In the genomic region with DNA sequence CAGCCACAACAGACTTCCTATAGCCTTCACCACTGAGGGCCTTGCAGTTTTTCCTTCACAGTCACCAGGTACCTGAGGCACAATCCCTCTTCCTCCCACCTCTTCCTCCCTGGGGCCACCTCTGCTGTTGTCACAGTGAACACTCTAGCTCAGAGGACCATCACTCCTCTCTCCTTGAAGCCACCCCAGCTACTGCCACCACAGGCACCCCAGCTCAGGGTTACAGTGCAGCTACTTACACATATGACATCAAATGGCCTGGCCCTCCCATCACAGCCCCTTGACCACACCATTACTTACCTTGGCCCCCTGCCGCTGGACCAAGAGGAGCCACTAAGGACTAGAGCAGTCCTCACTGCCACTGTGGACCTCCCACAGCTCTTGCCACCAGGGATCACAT, we compare ENCODE assay signal across 30 cellular contexts.
"Had no signal": no experiment of that assay in that cellular context is flagged by ENCODE, and none has a peak within 500 bp of the region (broad histone marks: within the 10 kb centered on the region; RNA-seq: fewer than 3 reads in every experiment).

No MANE protein-coding gene starts in this region.

- H3K4me1 Mint-ChIP-seq: activated CD4-positive, alpha-beta T cell treated with anti-CD3 and anti-CD28 coated beads for 36 hours; activated CD4-positive, alpha-beta T cell treated with anti-CD3 and anti-CD28 coated beads, Interleukin-2, amount 10 ng/mL, durations not matched to agents 24 days and 14 days; activated CD8-positive, alpha-beta memory T cell treated with anti-CD3 and anti-CD28 coated beads, Interleukin-2, amount 10 ng/mL, durations not matched to agents 7 days and 5 days; activated naive CD4-positive, alpha-beta T cell treated with anti-CD3 and anti-CD28 coated beads, Interleukin-2, amount 10 ng/mL, durations not matched to agents 7 days and 5 days; activated naive CD8-positive, alpha-beta T cell treated with anti-CD3 and anti-CD28 coated beads, Interleukin-2, amount 10 ng/mL, durations not matched to agents 7 days and 5 days; brain had no signal

- H3K36me3 ChIP-seq: ascending aorta, breast epithelium, cardiac muscle cell, esophagus squamous epithelium, gastroesophageal sphincter had no signal

- H3K27me3 ChIP-seq: ascending aorta, breast epithelium, cardiac muscle cell, esophagus squamous epithelium, gastroesophageal sphincter had no signal

- H3K9me3 ChIP-seq: ascending aorta, esophagus squamous epithelium had no signal

- DNase-seq: activated CD4-positive, alpha-beta memory T cell treated with anti-CD3 and anti-CD28 coated beads for 36 hours; activated CD4-positive, alpha-beta T cell treated with anti-CD3 and anti-CD28 coated beads for 36 hours; activated CD4-positive, alpha-beta T cell treated with anti-CD3 and anti-CD28 coated beads, Interleukin-2, amount 10 ng/mL, durations not matched to agents 24 days and 14 days; activated CD4-positive, CD25-positive, alpha-beta regulatory T cell; activated CD4-positive, CD25-positive, alpha-beta regulatory T cell treated with anti-CD3 and anti-CD28 coated beads, Interleukin-2, amount 50 U/mL, for 72 hours; activated CD8-positive, alpha-beta memory T cell treated with anti-CD3 and anti-CD28 coated beads, Interleukin-2, amount 10 ng/mL, durations not matched to agents 7 days and 5 days; activated CD8-positive, alpha-beta memory T cell treated with anti-CD3 and anti-CD28 coated beads, Interleukin-2, amount 50 U/mL, for 4 hours; activated CD8-positive, alpha-beta T cell treated with anti-CD3 and anti-CD28 coated beads, Interleukin-2, amount 10 ng/mL, durations not matched to agents 7 days and 5 days; activated gamma-delta T cell; activated naive CD4-positive, alpha-beta T cell; activated naive CD4-positive, alpha-beta T cell treated with anti-CD3 and anti-CD28 coated beads, Interleukin-2, amount 10 ng/mL, durations not matched to agents 7 days and 5 days; activated naive CD8-positive, alpha-beta T cell treated with anti-CD3 and anti-CD28 coated beads, Interleukin-2, amount 10 ng/mL, durations not matched to agents 7 days and 5 days; activated T-cell treated with anti-CD3 and anti-CD28 coated beads for 4 hours; activated T-cell treated with anti-CD3 and anti-CD28 coated beads, Interleukin-2, amount 50 U/mL, for 24 hours; activated T-cell treated with anti-CD3 and anti-CD28 coated beads, Interleukin-2, amount 50 U/mL, for 72 hours; central memory CD4-positive, alpha-beta T cell; cortex of kidney; dermis blood vessel endothelial cell; effector CD4-positive, alpha-beta T cell; effector memory CD8-positive, alpha-beta T cell; esophagus squamous epithelium; foreskin melanocyte; T-helper 2 cell had no signal

- H3K4me1 ChIP-seq: ascending aorta, breast epithelium, esophagus squamous epithelium, gastroesophageal sphincter had no signal

- H3K27me3 Mint-ChIP-seq: activated CD4-positive, alpha-beta memory T cell treated with anti-CD3 and anti-CD28 coated beads for 36 hours; activated CD4-positive, alpha-beta T cell treated with anti-CD3 and anti-CD28 coated beads for 36 hours; activated CD4-positive, alpha-beta T cell treated with anti-CD3 and anti-CD28 coated beads, Interleukin-2, amount 10 ng/mL, durations not matched to agents 24 days and 14 days; activated CD8-positive, alpha-beta memory T cell treated with anti-CD3 and anti-CD28 coated beads, Interleukin-2, amount 10 ng/mL, durations not matched to agents 7 days and 5 days; activated naive CD4-positive, alpha-beta T cell treated with anti-CD3 and anti-CD28 coated beads, Interleukin-2, amount 10 ng/mL, durations not matched to agents 7 days and 5 days; activated naive CD8-positive, alpha-beta T cell treated with anti-CD3 and anti-CD28 coated beads, Interleukin-2, amount 10 ng/mL, durations not matched to agents 7 days and 5 days; activated T-cell treated with anti-CD3 and anti-CD28 coated beads, Interleukin-2, amount 50 U/mL, for 24 hours; effector memory CD8-positive, alpha-beta T cell had no signal

- H3K36me3 Mint-ChIP-seq: activated CD4-positive, alpha-beta memory T cell treated with anti-CD3 and anti-CD28 coated beads for 36 hours; activated CD8-positive, alpha-beta memory T cell treated with anti-CD3 and anti-CD28 coated beads, Interleukin-2, amount 10 ng/mL, durations not matched to agents 7 days and 5 days; activated naive CD4-positive, alpha-beta T cell treated with anti-CD3 and anti-CD28 coated beads, Interleukin-2, amount 10 ng/mL, durations not matched to agents 7 days and 5 days; activated naive CD4-positive, alpha-beta T cell treated with anti-CD3 and anti-CD28 coated beads, Interleukin-2, amount 50 U/mL, for 72 hours; activated naive CD8-positive, alpha-beta T cell treated with anti-CD3 and anti-CD28 coated beads, Interleukin-2, amount 10 ng/mL, durations not matched to agents 7 days and 5 days; brain had no signal

- H3K9me3 Mint-ChIP-seq: activated CD4-positive, alpha-beta T cell treated with anti-CD3 and anti-CD28 coated beads, Interleukin-2, amount 10 ng/mL, durations not matched to agents 24 days and 14 days; activated naive CD4-positive, alpha-beta T cell treated with anti-CD3 and anti-CD28 coated beads, Interleukin-2, amount 10 ng/mL, durations not matched to agents 7 days and 5 days; activated naive CD8-positive, alpha-beta T cell treated with anti-CD3 and anti-CD28 coated beads, Interleukin-2, amount 10 ng/mL, durations not matched to agents 7 days and 5 days; activated T-cell treated with anti-CD3 and anti-CD28 coated beads, Interleukin-2, amount 50 U/mL, for 24 hours; activated T-cell treated with anti-CD3 and anti-CD28 coated beads, Interleukin-2, amount 50 U/mL, for 72 hours had no signal

- H3K27ac Mint-ChIP-seq: activated CD4-positive, alpha-beta memory T cell treated with anti-CD3 and anti-CD28 coated beads for 36 hours; activated CD4-positive, alpha-beta T cell treated with anti-CD3 and anti-CD28 coated beads for 36 hours; activated CD4-positive, alpha-beta T cell treated with anti-CD3 and anti-CD28 coated beads, Interleukin-2, amount 10 ng/mL, durations not matched to agents 24 days and 14 days; activated CD8-positive, alpha-beta memory T cell treated with anti-CD3 and anti-CD28 coated beads, Interleukin-2, amount 10 ng/mL, durations not matched to agents 7 days and 5 days; activated CD8-positive, alpha-beta T cell treated with anti-CD3 and anti-CD28 coated beads, Interleukin-2, amount 10 ng/mL, durations not matched to agents 7 days and 5 days; activated naive CD4-positive, alpha-beta T cell treated with anti-CD3 and anti-CD28 coated beads, Interleukin-2, amount 10 ng/mL, durations not matched to agents 7 days and 5 days; activated naive CD4-positive, alpha-beta T cell treated with anti-CD3 and anti-CD28 coated beads, Interleukin-2, amount 50 U/mL, for 72 hours; activated naive CD8-positive, alpha-beta T cell treated with anti-CD3 and anti-CD28 coated beads, Interleukin-2, amount 10 ng/mL, durations not matched to agents 7 days and 5 days; activated T-cell treated with anti-CD3 and anti-CD28 coated beads, Interleukin-2, amount 50 U/mL, for 24 hours; activated T-cell treated with anti-CD3 and anti-CD28 coated beads, Interleukin-2, amount 50 U/mL, for 72 hours; brain; effector memory CD8-positive, alpha-beta T cell had no signal

- H3K4me3 ChIP-seq: ascending aorta, breast epithelium, cardiac muscle cell, esophagus squamous epithelium, gastroesophageal sphincter had no signal

- H3K4me3 Mint-ChIP-seq: activated CD4-positive, alpha-beta memory T cell treated with anti-CD3 and anti-CD28 coated beads for 36 hours; activated CD4-positive, alpha-beta T cell treated with anti-CD3 and anti-CD28 coated beads for 36 hours; activated CD4-positive, alpha-beta T cell treated with anti-CD3 and anti-CD28 coated beads, Interleukin-2, amount 10 ng/mL, durations not matched to agents 24 days and 14 days; activated CD8-positive, alpha-beta memory T cell treated with anti-CD3 and anti-CD28 coated beads, Interleukin-2, amount 10 ng/mL, durations not matched to agents 7 days and 5 days; activated CD8-positive, alpha-beta T cell treated with anti-CD3 and anti-CD28 coated beads, Interleukin-2, amount 10 ng/mL, durations not matched to agents 7 days and 5 days; activated naive CD4-positive, alpha-beta T cell treated with anti-CD3 and anti-CD28 coated beads, Interleukin-2, amount 10 ng/mL, durations not matched to agents 7 days and 5 days; activated naive CD8-positive, alpha-beta T cell treated with anti-CD3 and anti-CD28 coated beads, Interleukin-2, amount 10 ng/mL, durations not matched to agents 7 days and 5 days; activated T-cell treated with anti-CD3 and anti-CD28 coated beads, Interleukin-2, amount 50 U/mL, for 24 hours; activated T-cell treated with anti-CD3 and anti-CD28 coated beads, Interleukin-2, amount 50 U/mL, for 72 hours; brain; effector memory CD8-positive, alpha-beta T cell had no signal

- H3K27ac ChIP-seq: ascending aorta, breast epithelium, cardiac muscle cell, epithelial cell of prostate, esophagus squamous epithelium, gastroesophageal sphincter had no signal

- ATAC-seq: activated CD4-positive, alpha-beta T cell treated with anti-CD3 and anti-CD28 coated beads for 36 hours; activated CD8-positive, alpha-beta memory T cell treated with anti-CD3 and anti-CD28 coated beads, Interleukin-2, amount 10 ng/mL, durations not matched to agents 7 days and 5 days; activated CD8-positive, alpha-beta T cell treated with anti-CD3 and anti-CD28 coated beads, Interleukin-2, amount 10 ng/mL, durations not matched to agents 7 days and 5 days; activated naive CD4-positive, alpha-beta T cell treated with anti-CD3 and anti-CD28 coated beads, Interleukin-2, amount 50 U/mL, for 72 hours; activated T-cell treated with anti-CD3 and anti-CD28 coated beads, Interleukin-2, amount 50 U/mL, for 72 hours; effector memory CD8-positive, alpha-beta T cell; gastroesophageal sphincter had no signal
